In genomic region chr2:144082777-144083176, GRCh38 we compare ENCODE assay signal across 21 cellular contexts.
DNase-seq lines count a peak whose midpoint lies in the region; ATAC-seq, FAIRE-seq and TF ChIP-seq lines count a peak whose summit lies in the region.
"Had no signal": no experiment of that assay in that cellular context is flagged by ENCODE, and none has a peak within 500 bp of the region (broad histone marks: within the 10 kb centered on the region; RNA-seq: fewer than 3 reads in every experiment).

No MANE protein-coding gene starts in this region.

- peak overlapping the region; percentile 93 for H3K27ac ChIP-seq in astrocyte (ENCODE audit: low read depth, low read length)
- H3K27ac ChIP-seq in keratinocyte (ENCODE audit: control insufficient read depth, insufficient read depth, low read length), result no peak overlapping the region

- H3K4me2 ChIP-seq in astrocyte (ENCODE audit: low read length) (peak overlapping the region; percentile 58), keratinocyte (ENCODE audit: control insufficient read depth, extremely low read depth, insufficient read depth, low read depth, low read length) (no peak overlapping the region), skeletal muscle satellite cell (ENCODE audit: low read length) (no peak overlapping the region)

- H3K9ac ChIP-seq in astrocyte (ENCODE audit: low read length) (no peak overlapping the region), keratinocyte (ENCODE audit: control insufficient read depth, extremely low read depth, insufficient read depth, low read length) (no peak overlapping the region), skeletal muscle satellite cell (ENCODE audit: low read depth, low read length) (peak overlapping the region; percentile 64)

- FAIRE-seq in astrocyte (lab: Jason Lieb, UNC) (no peak), keratinocyte (lab: Jason Lieb, UNC) (peak; percentile 60)
- FAIRE-seq: A204.1, D721Med, G401.6, GM12892, H1 had no signal

- no peaks in the 10 kb centered on the region for H3K9me3 ChIP-seq in astrocyte (ENCODE audit: insufficient read depth, low read depth, low read length)
- no peaks in the 10 kb centered on the region for H3K9me3 ChIP-seq in keratinocyte (ENCODE audit: control insufficient read depth, low read depth, low read length)
- H3K9me3 ChIP-seq in skeletal muscle satellite cell (replicated peaks; ENCODE audit: low read length), result no peaks in the 10 kb centered on the region

- peaks cover 50% of the 10 kb centered on the region for H3K4me1 Mint-ChIP-seq in astrocyte (ENCODE audit: low read depth, unreplicated experiment)
- H3K4me1 Mint-ChIP-seq: CD4-positive, CD25-positive, alpha-beta regulatory T cell had no signal

- H3K27me3 ChIP-seq in astrocyte (ENCODE audit: insufficient read depth, low read length), result no peaks in the 10 kb centered on the region
- no peaks in the 10 kb centered on the region for H3K27me3 ChIP-seq in keratinocyte (ENCODE audit: control insufficient read depth, extremely low read depth, insufficient read depth, low read length)
- no peaks in the 10 kb centered on the region for H3K27me3 ChIP-seq in skeletal muscle satellite cell (ENCODE audit: control insufficient read depth, insufficient read depth, low read length)

- no peaks in the 10 kb centered on the region for H3K9me1 ChIP-seq in keratinocyte (ENCODE audit: control insufficient read depth, extremely low read depth, insufficient read depth, low read length)

- no peak overlapping the region for H3K4me3 ChIP-seq in astrocyte (ENCODE audit: insufficient read depth, low read depth, low read length)
- no peak overlapping the region for H3K4me3 ChIP-seq in keratinocyte (ENCODE audit: control insufficient read depth in 2 of 3, extremely low read depth in 1 of 3, insufficient read depth in 2 of 3, low read depth in 1 of 3, low read length in 3 of 3)
- H3K4me3 ChIP-seq in skeletal muscle satellite cell (ENCODE audit: low read length), result peak overlapping the region; percentile 33

- H3K79me2 ChIP-seq in astrocyte (ENCODE audit: insufficient read depth, low read length), result no peaks in the 10 kb centered on the region
- H3K79me2 ChIP-seq in keratinocyte (ENCODE audit: control insufficient read depth, insufficient read depth, low read length), result no peaks in the 10 kb centered on the region

- no peak overlapping the region for H3K4me3 Mint-ChIP-seq in astrocyte (ENCODE audit: unreplicated experiment)
- H3K4me3 Mint-ChIP-seq: CD4-positive, CD25-positive, alpha-beta regulatory T cell had no signal

- DNase-seq in astrocyte (ENCODE audit: low read depth) (no peak), keratinocyte (ENCODE audit: low read depth, low spot score) (no peak), GM19240 (ENCODE audit: insufficient read length, low spot score) (no peak), NCI-H524 treated with DMSO at 0.1 percent for 48 hours (lab: John Stamatoyannopoulos, UW) (no peak)
- DNase-seq: CD4-positive, CD25-positive, alpha-beta regulatory T cell; DMS79 treated with DMSO at 0.1 percent for 48 hours; KBM-7; NCI-H1092 treated with DMSO at 0.1 percent for 48 hours; NCI-H1694 treated with DMSO at 0.1 percent for 48 hours; NCI-H446; NCI-H748 treated with DMSO at 0.1 percent for 48 hours had no signal

- no peaks in the 10 kb centered on the region for H3K9me3 Mint-ChIP-seq in astrocyte (ENCODE audit: unreplicated experiment)

- H3K36me3 Mint-ChIP-seq in astrocyte (ENCODE audit: low read depth, unreplicated experiment), result no peaks in the 10 kb centered on the region

- H4K20me1 ChIP-seq in astrocyte (ENCODE audit: insufficient read depth, low read length) (no peaks in the 10 kb centered on the region), keratinocyte (ENCODE audit: control insufficient read depth, extremely low read depth, insufficient read depth, low read length) (no peaks in the 10 kb centered on the region)

- ATAC-seq in GM18502 (IDR thresholded peaks at IDR 0.05; ENCODE audit: poor library complexity, unreplicated experiment) (peak; percentile 8), HG02973 (IDR thresholded peaks at IDR 0.05; ENCODE audit: unreplicated experiment) (no peak), GM18870 (IDR thresholded peaks at IDR 0.05; ENCODE audit: unreplicated experiment) (no peak)
- ATAC-seq: Right ventricle myocardium inferior had no signal

- H3K27ac Mint-ChIP-seq in astrocyte (ENCODE audit: unreplicated experiment), result peak overlapping the region; percentile 90
- H3K27ac Mint-ChIP-seq: CD4-positive, CD25-positive, alpha-beta regulatory T cell had no signal

- TF ChIP-seq CTCF in astrocyte (IDR thresholded peaks at IDR 0.05; ENCODE audit: insufficient read depth, low read depth, low read length) (no peak), keratinocyte (optimal IDR thresholded peaks at IDR 0.05 in 1 of 3, IDR thresholded peaks at IDR 0.05 in 1 of 3, conservative IDR thresholded peaks at IDR 0.05 in 1 of 3; ENCODE audit: extremely low read depth in 1 of 3, insufficient read depth in 2 of 3, low read length in 3 of 3) (no peak)

- H3K27me3 Mint-ChIP-seq in astrocyte (ENCODE audit: low read depth, unreplicated experiment), result no peaks in the 10 kb centered on the region
- H3K27me3 Mint-ChIP-seq: CD4-positive, CD25-positive, alpha-beta regulatory T cell had no signal

- H3K36me3 ChIP-seq in astrocyte (ENCODE audit: insufficient read depth, low read length) (no peaks in the 10 kb centered on the region), keratinocyte (ENCODE audit: control insufficient read depth in 2 of 2, extremely low read depth in 1 of 2, insufficient read depth in 2 of 2, low read length in 2 of 2) (no peaks in the 10 kb centered on the region), skeletal muscle satellite cell (ENCODE audit: insufficient read depth, low read length) (no peaks in the 10 kb centered on the region)

- peaks cover 32% of the 10 kb centered on the region for H3K4me1 ChIP-seq in astrocyte (ENCODE audit: insufficient read depth, low read length)
- peaks cover 22% of the 10 kb centered on the region for H3K4me1 ChIP-seq in keratinocyte (ENCODE audit: control insufficient read depth, extremely low read depth, insufficient read depth, low read length)
- peaks cover 75% of the 10 kb centered on the region for H3K4me1 ChIP-seq in skeletal muscle satellite cell (ENCODE audit: control insufficient read depth, insufficient read depth, low read length)

- no peak overlapping the region for H2AFZ ChIP-seq in astrocyte (ENCODE audit: low read depth, low read length)
- no peak overlapping the region for H2AFZ ChIP-seq in keratinocyte (ENCODE audit: control insufficient read depth, low read length)

- dilution Hi-C loops in keratinocyte (cut with MboI; ENCODE audit: extremely low pct_ligation_motif_present, low sequenced_read_pairs), result no loop called here
